Comparison of ENCODE assay signal across 26 cellular contexts in the genomic region with DNA sequence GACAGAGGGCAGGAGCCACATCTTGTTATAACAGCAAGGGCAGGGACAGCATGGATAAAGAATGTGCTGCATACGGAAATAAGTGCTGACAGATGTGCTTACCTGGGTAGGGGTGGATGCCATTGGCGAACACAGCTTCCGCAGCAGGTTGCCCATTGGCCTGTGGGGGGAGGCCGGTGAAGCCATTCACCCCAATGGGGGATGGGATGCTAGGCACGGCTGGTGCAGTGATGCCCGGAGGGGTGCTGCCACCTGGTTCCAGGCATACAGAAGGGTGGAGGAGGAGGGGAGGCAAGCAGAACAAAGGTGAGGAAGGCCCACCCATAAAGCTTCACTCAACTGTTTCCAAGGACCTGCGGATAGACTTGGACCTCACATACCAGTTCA.
"Had no signal": no experiment of that assay in that cellular context is flagged by ENCODE, and none has a peak within 500 bp of the region (broad histone marks: within the 10 kb centered on the region; RNA-seq: fewer than 3 reads in every experiment).

No MANE protein-coding gene starts in this region.

- DNase-seq: activated B cell treated with CpG ODN at 0.5 μM for 24 hours; activated CD4-positive, alpha-beta T cell treated with anti-CD3 and anti-CD28 coated beads for 1 hour; activated CD4-positive, alpha-beta T cell treated with anti-CD3 and anti-CD28 coated beads for 4 hours; activated CD4-positive, alpha-beta T cell treated with anti-CD3 and anti-CD28 coated beads, Interleukin-2, amount 50 U/mL, for 4 hours; activated CD4-positive, CD25-positive, alpha-beta regulatory T cell; activated CD4-positive, CD25-positive, alpha-beta regulatory T cell treated with anti-CD3 and anti-CD28 coated beads, Interleukin-2, amount 50 U/mL, for 72 hours; activated CD8-positive, alpha-beta memory T cell treated with anti-CD3 and anti-CD28 coated beads for 24 hours; activated CD8-positive, alpha-beta memory T cell treated with anti-CD3 and anti-CD28 coated beads, Interleukin-2, amount 50 U/mL, for 4 hours; SW 1271; T-helper 17 cell; WERI-Rb-1 had no signal

- H3K9me3 Mint-ChIP-seq: activated CD4-positive, alpha-beta T cell treated with anti-CD3 and anti-CD28 coated beads, Interleukin-2, amount 10 ng/mL, durations not matched to agents 24 days and 14 days; T-helper 2 cell treated with Interferon-gamma antibody and Interleukin-4, amounts not matched to agents 5 μg/mL and 100 μg/mL, for 36 hours; WTC11 had no signal

- H3K36me3 Mint-ChIP-seq: activated CD4-positive, alpha-beta memory T cell treated with anti-CD3 and anti-CD28 coated beads for 36 hours; activated CD8-positive, alpha-beta memory T cell treated with anti-CD3 and anti-CD28 coated beads, Interleukin-2, amount 10 ng/mL, durations not matched to agents 7 days and 5 days; T-cell; WTC11 had no signal

- H3K4me1 Mint-ChIP-seq: activated B cell treated with CpG ODN at 0.5 μM for 24 hours; activated CD4-positive, alpha-beta memory T cell treated with anti-CD3 and anti-CD28 coated beads, Interleukin-2, amount 10 ng/mL, durations not matched to agents 7 days and 5 days; activated CD4-positive, alpha-beta T cell treated with anti-CD3 and anti-CD28 coated beads for 36 hours; activated CD4-positive, alpha-beta T cell treated with anti-CD3 and anti-CD28 coated beads, Interleukin-2, amount 10 ng/mL, durations not matched to agents 24 days and 14 days; activated CD4-positive, alpha-beta T cell treated with anti-CD3 and anti-CD28 coated beads, Interleukin-2, amount 10 ng/mL, durations not matched to agents 7 days and 5 days; activated CD8-positive, alpha-beta memory T cell treated with anti-CD3 and anti-CD28 coated beads, Interleukin-2, amount 10 ng/mL, durations not matched to agents 7 days and 5 days; T-cell; T-helper 17 cell had no signal

- ATAC-seq: activated CD4-positive, alpha-beta T cell treated with anti-CD3 and anti-CD28 coated beads for 36 hours; activated CD4-positive, CD25-positive, alpha-beta regulatory T cell treated with anti-CD3 and anti-CD28 coated beads, Interleukin-2, amount 50 U/mL, for 24 hours; activated CD8-positive, alpha-beta memory T cell treated with anti-CD3 and anti-CD28 coated beads, Interleukin-2, amount 10 ng/mL, durations not matched to agents 7 days and 5 days; activated CD8-positive, alpha-beta T cell treated with anti-CD3 and anti-CD28 coated beads, Interleukin-2, amount 10 ng/mL, durations not matched to agents 7 days and 5 days; T-cell had no signal

- H3K4me3 Mint-ChIP-seq: activated B cell treated with CpG ODN at 0.5 μM for 24 hours; activated CD4-positive, alpha-beta memory T cell treated with anti-CD3 and anti-CD28 coated beads for 36 hours; activated CD4-positive, alpha-beta memory T cell treated with anti-CD3 and anti-CD28 coated beads, Interleukin-2, amount 10 ng/mL, durations not matched to agents 7 days and 5 days; activated CD4-positive, alpha-beta T cell treated with anti-CD3 and anti-CD28 coated beads for 36 hours; activated CD4-positive, alpha-beta T cell treated with anti-CD3 and anti-CD28 coated beads, Interleukin-2, amount 10 ng/mL, durations not matched to agents 24 days and 14 days; activated CD4-positive, alpha-beta T cell treated with anti-CD3 and anti-CD28 coated beads, Interleukin-2, amount 10 ng/mL, durations not matched to agents 7 days and 5 days; activated CD8-positive, alpha-beta memory T cell treated with anti-CD3 and anti-CD28 coated beads, Interleukin-2, amount 10 ng/mL, durations not matched to agents 7 days and 5 days; activated CD8-positive, alpha-beta T cell treated with anti-CD3 and anti-CD28 coated beads for 36 hours; activated CD8-positive, alpha-beta T cell treated with anti-CD3 and anti-CD28 coated beads, Interleukin-2, amount 10 ng/mL, durations not matched to agents 7 days and 5 days; T-cell; T-helper 1 cell treated with Interleukin-12 subunit alpha and Interleukin-12 subunit beta and Interleukin-4 antibody, amounts not matched to agents 30 μg/mL and 1 μg/mL, for 36 hours; T-helper 17 cell; T-helper 2 cell treated with Interferon-gamma antibody and Interleukin-4, amounts not matched to agents 5 μg/mL and 100 μg/mL, for 36 hours; WTC11 had no signal

- H3K27ac Mint-ChIP-seq: activated B cell treated with CpG ODN at 0.5 μM for 24 hours; activated CD4-positive, alpha-beta memory T cell treated with anti-CD3 and anti-CD28 coated beads for 36 hours; activated CD4-positive, alpha-beta memory T cell treated with anti-CD3 and anti-CD28 coated beads, Interleukin-2, amount 10 ng/mL, durations not matched to agents 7 days and 5 days; activated CD4-positive, alpha-beta T cell treated with anti-CD3 and anti-CD28 coated beads for 36 hours; activated CD4-positive, alpha-beta T cell treated with anti-CD3 and anti-CD28 coated beads, Interleukin-2, amount 10 ng/mL, durations not matched to agents 24 days and 14 days; activated CD4-positive, alpha-beta T cell treated with anti-CD3 and anti-CD28 coated beads, Interleukin-2, amount 10 ng/mL, durations not matched to agents 7 days and 5 days; activated CD8-positive, alpha-beta T cell treated with anti-CD3 and anti-CD28 coated beads for 36 hours; activated CD8-positive, alpha-beta T cell treated with anti-CD3 and anti-CD28 coated beads, Interleukin-2, amount 10 ng/mL, durations not matched to agents 7 days and 5 days; T-cell; T-helper 1 cell treated with Interleukin-12 subunit alpha and Interleukin-12 subunit beta and Interleukin-4 antibody, amounts not matched to agents 30 μg/mL and 1 μg/mL, for 36 hours; T-helper 17 cell; T-helper 2 cell treated with Interferon-gamma antibody and Interleukin-4, amounts not matched to agents 5 μg/mL and 100 μg/mL, for 36 hours; WTC11 had no signal

- FAIRE-seq: TTC549 had no signal

- H3K36me3 ChIP-seq: WERI-Rb-1 had no signal

- H3K27ac ChIP-seq: VCaP, WERI-Rb-1 had no signal
